In the genomic region with DNA sequence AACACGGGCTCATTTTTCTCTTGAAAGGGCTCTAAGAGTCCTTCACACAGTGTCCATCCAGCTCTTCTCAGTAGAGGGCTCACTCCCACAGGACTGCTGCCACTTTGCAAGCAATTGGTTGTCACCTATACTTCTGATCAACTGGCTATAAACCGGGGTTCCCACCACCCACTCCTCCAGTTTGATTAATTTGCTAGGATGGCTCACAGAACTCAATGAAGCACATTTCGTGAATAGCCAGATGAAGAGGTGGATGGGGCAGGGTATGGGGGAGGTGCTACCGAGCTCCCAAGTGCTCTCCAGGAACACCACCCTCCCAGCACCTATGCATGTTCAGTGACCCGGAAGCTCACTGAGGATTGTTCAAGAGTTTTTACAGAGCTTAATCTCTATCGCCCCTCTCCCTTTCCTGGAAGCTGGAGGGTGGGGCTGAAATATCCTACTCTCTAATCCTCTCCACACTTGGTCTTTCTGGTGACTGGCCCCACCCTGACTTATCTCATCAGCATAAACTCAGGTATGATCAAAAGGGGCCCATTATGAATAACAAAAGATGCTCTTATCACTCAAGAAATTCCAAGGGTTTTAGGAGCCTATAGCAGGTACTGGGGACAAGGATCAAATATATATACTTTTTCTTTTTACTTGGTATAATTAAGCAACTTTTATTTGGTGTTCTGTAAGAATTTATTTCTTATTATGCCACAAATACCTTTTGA, we compare ENCODE assay signal across 13 cellular contexts. TPM values are rescaled to one million over a fixed set of nuclear protein-coding genes. Genes with fewer than 3 reads are reported as not detected.
"Had no signal": no experiment of that assay in that cellular context is flagged by ENCODE, and none has a peak within 500 bp of the region (broad histone marks: within the 10 kb centered on the region; RNA-seq: fewer than 3 reads in every experiment).

No MANE protein-coding gene starts in this region.

- H3K36me3 Mint-ChIP-seq: natural killer cell had no signal

- H3K4me3 Mint-ChIP-seq: activated CD8-positive, alpha-beta T cell treated with anti-CD3 and anti-CD28 coated beads, Interleukin-2, amount 10 ng/mL, durations not matched to agents 7 days and 5 days; natural killer cell had no signal

- H3K27ac ChIP-seq: gastrocnemius medialis, heart right ventricle, upper lobe of left lung had no signal

- DNase-seq: activated CD4-positive, alpha-beta T cell treated with anti-CD3 and anti-CD28 coated beads for 4 hours; activated CD8-positive, alpha-beta memory T cell treated with anti-CD3 and anti-CD28 coated beads, Interleukin-2, amount 50 U/mL, for 48 hours; activated CD8-positive, alpha-beta T cell treated with anti-CD3 and anti-CD28 coated beads, Interleukin-2, amount 10 ng/mL, durations not matched to agents 7 days and 5 days; gastrocnemius medialis; heart right ventricle; natural killer cell; stimulated activated CD4-positive, alpha-beta T cell treated with anti-CD3 and anti-CD28 coated beads, Interleukin-2, amount 100 ng/mL, for 48 hours; stimulated activated naive CD4-positive, alpha-beta T cell treated with Interleukin-2 at 50 U/mL for 16 hours; upper lobe of left lung had no signal

- H3K27ac Mint-ChIP-seq: activated CD8-positive, alpha-beta T cell treated with anti-CD3 and anti-CD28 coated beads, Interleukin-2, amount 10 ng/mL, durations not matched to agents 7 days and 5 days; natural killer cell had no signal

- H3K4me1 ChIP-seq: gastrocnemius medialis, heart right ventricle, upper lobe of left lung had no signal

- H3K4me3 ChIP-seq: gastrocnemius medialis, heart right ventricle, upper lobe of left lung had no signal

- H3K36me3 ChIP-seq: gastrocnemius medialis, heart right ventricle, upper lobe of left lung had no signal

- H3K27me3 ChIP-seq: gastrocnemius medialis, heart right ventricle, upper lobe of left lung had no signal

- ATAC-seq: activated CD8-positive, alpha-beta T cell treated with anti-CD3 and anti-CD28 coated beads, Interleukin-2, amount 10 ng/mL, durations not matched to agents 7 days and 5 days; gastrocnemius medialis; heart right ventricle; natural killer cell had no signal

- FAIRE-seq: astrocyte, colon, endothelial cell of umbilical vein, islet of Langerhans had no signal

- H3K4me1 Mint-ChIP-seq: natural killer cell had no signal

RNA-seq across cellular contexts. Expression of gene EGLN3, which starts 13.9 kb away (rescaled TPM):
- polyA plus RNA-seq: endothelial cell of umbilical vein had no signal
